ENCODE assay signal across 27 cellular contexts in genomic region chr6:3900744-3901351, GRCh38.
"Had no signal": no experiment of that assay in that cellular context is flagged by ENCODE, and none has a peak within 500 bp of the region (broad histone marks: within the 10 kb centered on the region; RNA-seq: fewer than 3 reads in every experiment).

No MANE protein-coding gene starts in this region.

- H3K36me3 Mint-ChIP-seq: activated naive CD8-positive, alpha-beta T cell treated with anti-CD3 and anti-CD28 coated beads for 36 hours; mesothelial cell of epicardium had no signal

- FAIRE-seq: urothelium cell line had no signal

- H3K27me3 ChIP-seq: adrenal gland, ascending aorta, gastrocnemius medialis, hepatocyte, testis, transverse colon had no signal

- H3K4me3 ChIP-seq: adrenal gland, ascending aorta, gastrocnemius medialis, hepatocyte, skin epidermis, testis, transverse colon had no signal

- H3K27ac Mint-ChIP-seq: activated naive CD8-positive, alpha-beta T cell treated with anti-CD3 and anti-CD28 coated beads for 36 hours; activated T-cell treated with anti-CD3 and anti-CD28 coated beads, Interleukin-2, amount 50 U/mL, for 72 hours; dendritic cell treated with granulocyte-macrophage colony-stimulating factor and Interleukin-4, amounts not matched to agents 40 ng/mL and 50 ng/mL, for 4 days; mesothelial cell of epicardium; nephron progenitor cell; progenitor cell of endocrine pancreas had no signal

- H3K27ac ChIP-seq: adrenal gland, ascending aorta, epithelial cell of prostate, gastrocnemius medialis, hepatocyte, neutrophil, testis, transverse colon had no signal

- H3K9me3 Mint-ChIP-seq: activated naive CD8-positive, alpha-beta T cell treated with anti-CD3 and anti-CD28 coated beads for 36 hours; activated T-cell treated with anti-CD3 and anti-CD28 coated beads, Interleukin-2, amount 50 U/mL, for 72 hours; dendritic cell treated with granulocyte-macrophage colony-stimulating factor and Interleukin-4, amounts not matched to agents 40 ng/mL and 50 ng/mL, for 4 days; naive B cell had no signal

- H3K4me3 Mint-ChIP-seq: activated naive CD8-positive, alpha-beta T cell treated with anti-CD3 and anti-CD28 coated beads for 36 hours; activated T-cell treated with anti-CD3 and anti-CD28 coated beads, Interleukin-2, amount 50 U/mL, for 72 hours; dendritic cell treated with granulocyte-macrophage colony-stimulating factor and Interleukin-4, amounts not matched to agents 40 ng/mL and 50 ng/mL, for 4 days; mesothelial cell of epicardium; naive B cell; nephron progenitor cell had no signal

- H3K79me2 ChIP-seq: hepatocyte had no signal

- H3K9me3 ChIP-seq: adrenal gland, ascending aorta, gastrocnemius medialis, neutrophil, testis, transverse colon had no signal

- DNase-seq: activated CD4-positive, alpha-beta T cell treated with anti-CD3 and anti-CD28 coated beads for 4 hours; activated CD4-positive, alpha-beta T cell treated with anti-CD3 and anti-CD28 coated beads, Interleukin-2, amount 50 U/mL, for 4 hours; activated naive CD4-positive, alpha-beta T cell treated with Interleukin-2 at 50 U/mL for 16 hours; activated naive CD8-positive, alpha-beta T cell treated with anti-CD3 and anti-CD28 coated beads for 36 hours; activated T-cell treated with anti-CD3 and anti-CD28 coated beads for 4 hours; activated T-cell treated with anti-CD3 and anti-CD28 coated beads, Interleukin-2, amount 50 U/mL, for 72 hours; adrenal gland; central memory CD4-positive, alpha-beta T cell; islet precursor cell; left cardiac atrium; naive B cell; nephron progenitor cell; stimulated activated CD4-positive, alpha-beta T cell treated with anti-CD3 and anti-CD28 coated beads, Interleukin-12 subunit alpha, Interleukin-12 subunit beta, amount 100 ng/mL, for 4 hours; stimulated activated CD4-positive, alpha-beta T cell treated with anti-CD3 and anti-CD28 coated beads, Interleukin-4, amount 100 ng/mL, for 1 hour; stimulated activated naive CD8-positive, alpha-beta T cell treated with anti-CD3 and anti-CD28 coated beads, Interleukin-15, Interleukin-2, amounts not matched to agents 100 U/mL and 50 U/mL, for 24 hours; testis had no signal

- H3K4me1 ChIP-seq: adrenal gland, testis, transverse colon had no signal

- H3K4me2 ChIP-seq: hepatocyte had no signal

- H3K36me3 ChIP-seq: adrenal gland, ascending aorta, gastrocnemius medialis, neutrophil, transverse colon had no signal

- H3K4me1 Mint-ChIP-seq: activated naive CD8-positive, alpha-beta T cell treated with anti-CD3 and anti-CD28 coated beads for 36 hours; naive B cell had no signal

- H2AFZ ChIP-seq: hepatocyte had no signal
